Comparison of ENCODE assay signal across 8 cellular contexts in genomic region chrX:48896611-48897011, GRCh38. TPM values are rescaled to one million over a fixed set of nuclear protein-coding genes. Genes with fewer than 3 reads are reported as not detected.
A peak's percentile ranks its signal among the peaks of the same experiment; 100 is the strongest.
DNase-seq lines count a peak whose midpoint lies in the region; ATAC-seq and TF ChIP-seq lines count a peak whose summit lies in the region.

No MANE protein-coding gene starts in this region.

- H3K4me1 Mint-ChIP-seq in endodermal cell, result no peaks in the 10 kb centered on the region
- H3K4me1 Mint-ChIP-seq in osteocyte (ENCODE audit: unreplicated experiment), result peaks cover 21% of the 10 kb centered on the region

- H3K9me3 Mint-ChIP-seq in endodermal cell, result peaks cover 61% of the 10 kb centered on the region
- H3K9me3 Mint-ChIP-seq in osteocyte (ENCODE audit: unreplicated experiment), result no peaks in the 10 kb centered on the region

- H3K9me3 ChIP-seq in PC-9 (ENCODE audit: insufficient read depth, low read depth) (no peaks in the 10 kb centered on the region), endodermal cell (ENCODE audit: control insufficient read depth, low read length) (no peaks in the 10 kb centered on the region)

- ATAC-seq in GM19023 (IDR thresholded peaks at IDR 0.05; ENCODE audit: unreplicated experiment), result no peak

- H3K27me3 Mint-ChIP-seq in endodermal cell (ENCODE audit: insufficient read depth), result no peaks in the 10 kb centered on the region
- no peaks in the 10 kb centered on the region for H3K27me3 Mint-ChIP-seq in osteocyte (ENCODE audit: unreplicated experiment)

- H3K27ac Mint-ChIP-seq in endodermal cell, result peak overlapping the region; percentile 95
- H3K27ac Mint-ChIP-seq in osteocyte (ENCODE audit: unreplicated experiment), result peak overlapping the region; percentile 93

- H3K4me3 Mint-ChIP-seq in endodermal cell (peak overlapping the region; percentile 87), osteocyte (ENCODE audit: unreplicated experiment) (peak overlapping the region; percentile 84)

- 54% methylated on average over 7 of the region's 9 CpGs; no CpG with 5 or more reads in 1 of the 2 experiments for WGBS in endodermal cell (ENCODE audit: insufficient coverage in 1 of 2, insufficient read length in 1 of 2), 2 experiments

- POLR2A ChIA-PET in PC-9 (lab: Charles Lee; ENCODE audit: unreplicated experiment), result interaction anchor here (0.6 kb wide), 1 partner anchor 95 kb away, joined by 3 read pairs; the partner anchor contains the start of gene HDAC6

- H3K27ac ChIP-seq in PC-9 (no peak overlapping the region; the same call in 1 of the 2 replicates), endodermal cell (ENCODE audit: low read depth, low read length) (peak overlapping the region; percentile 53)

- CTCF ChIA-PET in PC-9 (lab: Charles Lee), result no interaction called here

- H3K4me3 ChIP-seq in PC-9 (peak overlapping the region; percentile 59; the same call in 1 of the 2 replicates), endodermal cell (ENCODE audit: low read length) (peak overlapping the region; percentile 92)

- intact Hi-C loops in PC-9 (cut with micrococcal nuclease; ENCODE audit: unreplicated experiment), result loop anchor here (1.0 to 5.0 kb wide), 2 partner anchors 94 to 135 kb away; partner anchors contain the start of genes GLOD5 and HDAC6

- H3K36me3 Mint-ChIP-seq in endodermal cell (ENCODE audit: low read depth) (peaks cover 26% of the 10 kb centered on the region), osteocyte (ENCODE audit: unreplicated experiment) (peaks cover 2% of the 10 kb centered on the region)

- no peaks in the 10 kb centered on the region for H4K20me1 ChIP-seq in PC-9 (ENCODE audit: insufficient read depth)

- peak overlapping the region; percentile 70 for H3K4me2 ChIP-seq in PC-9

- peak overlapping the region; percentile 77 for H3K9ac ChIP-seq in endodermal cell (ENCODE audit: extremely low read depth, low read length, poor library complexity, severe bottlenecking)

- no TSS peak for BruUV-seq in PC-9 (replicated peaks; lab: Mats Ljungman, UMichigan)

- no peaks in the 10 kb centered on the region for H3K36me3 ChIP-seq in PC-9 (ENCODE audit: low read depth)
- H3K36me3 ChIP-seq in endodermal cell (ENCODE audit: control insufficient read depth, insufficient read depth, low read length), result peaks cover 17% of the 10 kb centered on the region

- H3F3A ChIP-seq in PC-9 (ENCODE audit: insufficient read depth, low read depth), result no peaks in the 10 kb centered on the region

- no peak overlapping the region for H2AFZ ChIP-seq in PC-9

- peak; percentile 35 for DNase-seq in NCI-H146 (lab: John Stamatoyannopoulos, UW)
- no peak for DNase-seq in NCI-H146 treated with DMSO at 0.1 percent for 48 hours (lab: John Stamatoyannopoulos, UW; ENCODE audit: unreplicated experiment)
- no peak for DNase-seq in PC-9
- DNase-seq in endodermal cell, result peak; percentile 59
- DNase-seq in osteocyte (ENCODE audit: extremely low spot score, unreplicated experiment), result no peak
- DNase-seq in NAMALWA (ENCODE audit: low spot score), result no peak
- no peak for DNase-seq in activated CD8-positive, alpha-beta memory T cell treated with anti-CD3 and anti-CD28 coated beads for 24 hours

- H3K79me2 ChIP-seq in PC-9 (ENCODE audit: low read depth), result peaks cover 18% of the 10 kb centered on the region

- no peaks in the 10 kb centered on the region for H3K9me2 ChIP-seq in PC-9 (ENCODE audit: insufficient read depth)

- H3K4me1 ChIP-seq in PC-9 (replicated peaks; ENCODE audit: insufficient read depth) (no peaks in the 10 kb centered on the region), endodermal cell (ENCODE audit: control insufficient read depth, insufficient read depth, low read length) (no peaks in the 10 kb centered on the region)

- TF ChIP-seq CTCF in PC-9 (conservative IDR thresholded peaks at IDR 0.05) (no peak), endodermal cell (conservative IDR thresholded peaks at IDR 0.05) (no peak), osteocyte (IDR thresholded peaks at IDR 0.05) (no peak)

- H3K27me3 ChIP-seq in PC-9 (ENCODE audit: insufficient read depth, low read depth) (no peaks in the 10 kb centered on the region), endodermal cell (ENCODE audit: control insufficient read depth, insufficient read depth, low read length, poor library complexity, severe bottlenecking) (no peaks in the 10 kb centered on the region)

RNA-seq across cellular contexts. Expression of gene TIMM17B, which starts 1.0 kb away (rescaled TPM):
- total RNA-seq in PC-9 (2021), result 44.9 and 54.1 TPM in 2 replicates
- total RNA-seq in endodermal cell, result 10 to 100 TPM; 78.6 to 83.3 TPM
- 76.0 TPM for polyA plus RNA-seq in endodermal cell (2013, experiment 1 of 2)
- polyA plus RNA-seq in endodermal cell (2013, experiment 2 of 2), result 62.0 TPM
- total RNA-seq in osteocyte, result 45.6 and 50.0 TPM in 2 replicates

RNA-seq across cellular contexts. Expression of gene PQBP1, which starts 1.1 kb away (rescaled TPM):
- total RNA-seq in PC-9 (2021), result 36.4 and 39.4 TPM in 2 replicates
- 10 to 100 TPM; 46.6 to 69.0 TPM for total RNA-seq in endodermal cell
- 57.8 TPM for polyA plus RNA-seq in endodermal cell (2013, experiment 1 of 2)
- 51.3 TPM for polyA plus RNA-seq in endodermal cell (2013, experiment 2 of 2)
- total RNA-seq in osteocyte, result 69.8 and 78.3 TPM in 2 replicates

RNA-seq across cellular contexts. Expression of gene SLC35A2, which starts 14.8 kb away (rescaled TPM):
- 24.1 and 29.6 TPM in 2 replicates for total RNA-seq in PC-9 (2021)
- total RNA-seq in endodermal cell, result 10 to 100 TPM; 22.8 to 24.7 TPM
- 14.2 TPM for polyA plus RNA-seq in endodermal cell (2013, experiment 1 of 2)
- 17.5 TPM for polyA plus RNA-seq in endodermal cell (2013, experiment 2 of 2)
- total RNA-seq in osteocyte, result 34.6 and 37.0 TPM in 2 replicates

RNA-seq across cellular contexts. Expression of gene PIM2, which starts 22.2 kb away (rescaled TPM):
- 3.6 and 4.4 TPM in 2 replicates for total RNA-seq in PC-9 (2021)
- 10 to 100 TPM; 26.2 to 94.0 TPM for total RNA-seq in endodermal cell
- 17.8 TPM for polyA plus RNA-seq in endodermal cell (2013, experiment 1 of 2)
- 16.2 TPM for polyA plus RNA-seq in endodermal cell (2013, experiment 2 of 2)
- 6.4 and 7.3 TPM in 2 replicates for total RNA-seq in osteocyte

Comparison
In these comparisons a context has a peak if more than half of its experiments do, and no peak if none do; other contexts are left out.
1. DNase-seq: peak in NCI-H146 (single experiment) and endodermal cell (single experiment); none in NCI-H146 treated with DMSO at 0.1 percent for 48 hours (single experiment), PC-9 (0 of 2), osteocyte (single experiment), NAMALWA (single experiment) and activated CD8-positive, alpha-beta memory T cell treated with anti-CD3 and anti-CD28 coated beads for 24 hours (single experiment).